ENCODE assay signal across 25 cellular contexts in genomic region chr11:100673063-100673462, GRCh38.
"Had no signal": no experiment of that assay in that cellular context is flagged by ENCODE, and none has a peak within 500 bp of the region (broad histone marks: within the 10 kb centered on the region; RNA-seq: fewer than 3 reads in every experiment).

No MANE protein-coding gene starts in this region.

- H3K36me3 Mint-ChIP-seq: activated CD8-positive, alpha-beta memory T cell treated with anti-CD3 and anti-CD28 coated beads, Interleukin-2, amount 10 ng/mL, durations not matched to agents 7 days and 5 days; activated naive CD4-positive, alpha-beta T cell treated with anti-CD3 and anti-CD28 coated beads, Interleukin-2, amount 50 U/mL, for 72 hours; WTC11 had no signal

- H3K27me3 ChIP-seq: brain microvascular endothelial cell, cardiac muscle cell, Peyer's patch, SJSA1 had no signal

- H3K4me3 ChIP-seq: cardiac muscle cell, Peyer's patch, SJSA1 had no signal

- H3K4me1 Mint-ChIP-seq: activated CD8-positive, alpha-beta memory T cell treated with anti-CD3 and anti-CD28 coated beads, Interleukin-2, amount 10 ng/mL, durations not matched to agents 7 days and 5 days had no signal

- H3K27ac Mint-ChIP-seq: activated CD8-positive, alpha-beta memory T cell treated with anti-CD3 and anti-CD28 coated beads, Interleukin-2, amount 10 ng/mL, durations not matched to agents 7 days and 5 days; activated naive CD4-positive, alpha-beta T cell treated with anti-CD3 and anti-CD28 coated beads, Interleukin-2, amount 50 U/mL, for 72 hours; activated T-cell treated with anti-CD3 and anti-CD28 coated beads, Interleukin-2, amount 50 U/mL, for 24 hours; WTC11 had no signal

- H3K4me3 Mint-ChIP-seq: activated CD8-positive, alpha-beta memory T cell treated with anti-CD3 and anti-CD28 coated beads, Interleukin-2, amount 10 ng/mL, durations not matched to agents 7 days and 5 days; activated T-cell treated with anti-CD3 and anti-CD28 coated beads, Interleukin-2, amount 50 U/mL, for 24 hours; WTC11 had no signal

- ATAC-seq: activated CD8-positive, alpha-beta memory T cell treated with anti-CD3 and anti-CD28 coated beads, Interleukin-2, amount 10 ng/mL, durations not matched to agents 7 days and 5 days; activated naive CD4-positive, alpha-beta T cell treated with anti-CD3 and anti-CD28 coated beads, Interleukin-2, amount 50 U/mL, for 72 hours; SK-N-SH treated with all-trans-retinoic acid at 6 μM for 48 hours; WTC11 had no signal

- H3K9me3 Mint-ChIP-seq: WTC11 had no signal

- H3K27me3 Mint-ChIP-seq: activated CD8-positive, alpha-beta memory T cell treated with anti-CD3 and anti-CD28 coated beads, Interleukin-2, amount 10 ng/mL, durations not matched to agents 7 days and 5 days; activated T-cell treated with anti-CD3 and anti-CD28 coated beads, Interleukin-2, amount 50 U/mL, for 24 hours had no signal

- H3K36me3 ChIP-seq: brain microvascular endothelial cell, cardiac muscle cell, Peyer's patch, SJSA1 had no signal

- H3K9me3 ChIP-seq: Peyer's patch, SJSA1 had no signal

- DNase-seq: activated CD4-positive, alpha-beta T cell treated with anti-CD3 and anti-CD28 coated beads for 48 hours; activated CD4-positive, alpha-beta T cell treated with anti-CD3 and anti-CD28 coated beads, Interleukin-2, amount 50 U/mL, for 4 hours; activated CD4-positive, CD25-positive, alpha-beta regulatory T cell treated with anti-CD3 and anti-CD28 coated beads, Interleukin-2, amount 50 U/mL, for 72 hours; activated CD8-positive, alpha-beta memory T cell treated with anti-CD3 and anti-CD28 coated beads, Interleukin-2, amount 10 ng/mL, durations not matched to agents 7 days and 5 days; activated effector memory CD4-positive, alpha-beta T cell treated with anti-CD3 and anti-CD28 coated beads, Interleukin-2, amount 50 U/mL, for 16 hours; activated naive CD4-positive, alpha-beta T cell treated with Interleukin-2 at 50 U/mL for 16 hours; activated T-cell treated with anti-CD3 and anti-CD28 coated beads, Interleukin-2, amount 50 U/mL, for 24 hours; amygdala; brain microvascular endothelial cell; KG1; NCI-H1048; NCI-H146; NCI-H2029; NCI-H2107; NCI-H2171 treated with DMSO at 0.1 percent for 48 hours; NCI-H226; NCI-H526; Peyer's patch; SHP77; SW 1271 had no signal

- H3K27ac ChIP-seq: brain microvascular endothelial cell, cardiac muscle cell, Peyer's patch had no signal
